In genomic region chr20:2421247-2421646, GRCh38 we compare ENCODE assay signal across 14 cellular contexts. TPM values are rescaled to one million over a fixed set of nuclear protein-coding genes. Genes with fewer than 3 reads are reported as not detected.
DNase-seq lines count a peak whose midpoint lies in the region; ATAC-seq, FAIRE-seq and TF ChIP-seq lines count a peak whose summit lies in the region.
"Had no signal": no experiment of that assay in that cellular context is flagged by ENCODE, and none has a peak within 500 bp of the region (broad histone marks: within the 10 kb centered on the region; RNA-seq: fewer than 3 reads in every experiment).

No MANE protein-coding gene starts in this region.

- H3K9me2 ChIP-seq in PC-9 (ENCODE audit: insufficient read depth), result no peaks in the 10 kb centered on the region

- H3K9me3 Mint-ChIP-seq in natural killer cell, result no peaks in the 10 kb centered on the region

- H3K4me3 Mint-ChIP-seq in natural killer cell, result no peak overlapping the region
- H3K4me3 Mint-ChIP-seq: CD4-positive, alpha-beta memory T cell; IgD-negative memory B cell had no signal

- H3K4me3 ChIP-seq in A549 (no peak overlapping the region), PC-9 (no peak overlapping the region), mucosa of descending colon (no peak overlapping the region)
- H3K4me3 ChIP-seq: body of pancreas had no signal

- no peak overlapping the region for H2AFZ ChIP-seq in PC-9

- intact Hi-C loops in PC-9 (cut with micrococcal nuclease; ENCODE audit: unreplicated experiment), result no loop called here
- intact Hi-C loops in natural killer cell (cut with micrococcal nuclease), result no loop called here
- intact Hi-C loops in mucosa of descending colon (cut with DNase I, micrococcal nuclease), result no loop called here

- ATAC-seq in A549 (peak; percentile 74 to 81; a peak in 5 of 6 replicates), natural killer cell (no peak), mucosa of descending colon (no peak)
- ATAC-seq: body of pancreas had no signal

- TF ChIP-seq CTCF in A549 (IDR thresholded peaks at IDR 0.05) (peak; percentile 45), PC-9 (conservative IDR thresholded peaks at IDR 0.05) (peak; percentile 57), natural killer cell (IDR thresholded peaks at IDR 0.05) (no peak), mucosa of descending colon (IDR thresholded peaks at IDR 0.05) (no peak)

- DNase-seq in A549 (ENCODE audit: low read depth in 1 of 2, low spot score in 1 of 2) (peak; percentile 29 to 52), PC-9 (no peak), fibroblast of peridontal ligament (ENCODE audit: extremely low read depth) (peak; percentile 2), midbrain (lab: John Stamatoyannopoulos, UW) (no peak), natural killer cell (no peak), epidermal melanocyte (ENCODE audit: insufficient read length, low spot score) (no peak), mucosa of descending colon (no peak)
- DNase-seq: body of pancreas; CD4-positive, alpha-beta memory T cell; GOT3; NCI-H446 treated with DMSO at 0.1 percent for 48 hours had no signal

- FAIRE-seq in A549 (lab: Jason Lieb, UNC) (peak; percentile 74), G401.6 (lab: Jason Lieb, UNC) (peak; percentile 44)

- no peaks in the 10 kb centered on the region for H3F3A ChIP-seq in PC-9 (ENCODE audit: insufficient read depth, low read depth)

- no peak overlapping the region for H3K27ac Mint-ChIP-seq in natural killer cell
- H3K27ac Mint-ChIP-seq: IgD-negative memory B cell had no signal

- peak; percentile 23 to 47; a peak in 4 of 5 replicates for TF ChIP-seq RAD21 in A549 (conservative IDR thresholded peaks at IDR 0.05 in 1 of 2, IDR thresholded peaks at IDR 0.05 in 1 of 2)

- CTCF ChIA-PET in A549 (lab: Yijun Ruan, JAX) (interaction anchor here (0.8 to 4.7 kb wide), 8 partner anchors 9 to 415 kb away, joined by 3 to 24 read pairs (median 4); no protein-coding TSS in a partner anchor), PC-9 (lab: Charles Lee) (no interaction called here)

- H3K36me3 Mint-ChIP-seq in natural killer cell, result no peaks in the 10 kb centered on the region
- H3K36me3 Mint-ChIP-seq: CD4-positive, alpha-beta memory T cell had no signal

- 17% methylated on average over 5 of the region's 5 CpGs for WGBS in A549 (ENCODE audit: missing lambda C conversion rate)

- H3K79me2 ChIP-seq in PC-9 (ENCODE audit: low read depth), result no peaks in the 10 kb centered on the region

- no peaks in the 10 kb centered on the region for H3K4me1 Mint-ChIP-seq in natural killer cell
- H3K4me1 Mint-ChIP-seq: CD4-positive, alpha-beta memory T cell; IgD-negative memory B cell had no signal

- no peaks in the 10 kb centered on the region for H4K20me1 ChIP-seq in PC-9 (ENCODE audit: insufficient read depth)

- no peak for TF ChIP-seq EP300 in A549 (IDR thresholded peaks at IDR 0.05)

- H3K4me2 ChIP-seq in A549, result no peak overlapping the region
- H3K4me2 ChIP-seq in PC-9, result no peak overlapping the region

- H3K27me3 Mint-ChIP-seq in natural killer cell (ENCODE audit: low read depth in 2 of 2), result peaks cover 19 to 40% of the 10 kb centered on the region in 2 donors

- BruUV-seq in PC-9 (replicated peaks; lab: Mats Ljungman, UMichigan), result no TSS peak

- no peaks in the 10 kb centered on the region for H3K4me1 ChIP-seq in A549
- no peaks in the 10 kb centered on the region for H3K4me1 ChIP-seq in PC-9 (replicated peaks; ENCODE audit: insufficient read depth)
- H3K4me1 ChIP-seq in mucosa of descending colon (ENCODE audit: low read depth), result no peaks in the 10 kb centered on the region
- H3K4me1 ChIP-seq: body of pancreas had no signal

- no peaks in the 10 kb centered on the region for H3K9me3 ChIP-seq in A549
- H3K9me3 ChIP-seq in PC-9 (ENCODE audit: insufficient read depth, low read depth), result no peaks in the 10 kb centered on the region
- no peaks in the 10 kb centered on the region for H3K9me3 ChIP-seq in mucosa of descending colon
- H3K9me3 ChIP-seq: body of pancreas had no signal

- peaks cover 10% of the 10 kb centered on the region; the same call in 1 of the 2 replicates for H3K27me3 ChIP-seq in PC-9 (ENCODE audit: insufficient read depth, low read depth)
- H3K27me3 ChIP-seq: body of pancreas had no signal

- TF ChIP-seq POLR2A in A549 (IDR thresholded peaks at IDR 0.05; ENCODE audit: low read length), result no peak

- H3K27ac ChIP-seq in A549, result no peak overlapping the region
- no peak overlapping the region for H3K27ac ChIP-seq in PC-9
- H3K27ac ChIP-seq: body of pancreas had no signal

- H3K36me3 ChIP-seq in PC-9 (ENCODE audit: low read depth) (no peaks in the 10 kb centered on the region), mucosa of descending colon (ENCODE audit: low read depth) (no peaks in the 10 kb centered on the region)

- POLR2A ChIA-PET in A549 (lab: Yijun Ruan, JAX), result no interaction called here
- POLR2A ChIA-PET in PC-9 (lab: Charles Lee; ENCODE audit: unreplicated experiment), result no interaction called here

TF ChIP-seq in A549, 52 proteins besides CTCF, POLR2A, EP300 and RAD21:
- TF ChIP-seq CEBPB (IDR thresholded peaks at IDR 0.05), result no peak
- peak; percentile 28; the same call in 1 of the 3 replicates for TF ChIP-seq SMC3 (IDR thresholded peaks at IDR 0.05)

RNA-seq across cellular contexts. Expression of gene TGM6, which starts 40.5 kb away (rescaled TPM):
- polyA plus RNA-seq in A549 (2011; rRNA removed), result not detected in 2 replicates
- not detected in 2 replicates for polyA plus RNA-seq in A549 (2012; cell fraction: cytosol; rRNA removed)
- not detected in 2 replicates for polyA plus RNA-seq in A549 (2012; cell fraction: nucleus; rRNA removed)
- polyA plus RNA-seq in A549 (2017; fragmentation: RNase III; extraction: RNeasy Plus Mini Kit Qiagen cat#74134 plus additional on column Dnase treatment), result not detected in 3 replicates
- polyA minus RNA-seq in A549 (2011; rRNA and poly(A)+ RNA removed), result not detected in 2 replicates
- total RNA-seq in PC-9 (2021), result not detected in 2 replicates
- total RNA-seq in natural killer cell, result not detected
- not detected for total RNA-seq in mucosa of descending colon
- total RNA-seq: body of pancreas; CD4-positive, alpha-beta memory T cell; omental fat pad had no signal
- polyA plus RNA-seq: CD4-positive, alpha-beta memory T cell; IgD-negative memory B cell had no signal

RNA-seq across cellular contexts. Expression of gene SNRPB, which starts 49.3 kb away (rescaled TPM):
- polyA plus RNA-seq in A549 (2011; rRNA removed) (486 and 557 TPM in 2 replicates), A549 (2017; fragmentation: RNase III; extraction: RNeasy Plus Mini Kit Qiagen cat#74134 plus additional on column Dnase treatment) (628 to 689 TPM (median 676 TPM) in 3 replicates)
- polyA plus RNA-seq in A549 (2012; cell fraction: cytosol; rRNA removed), result 1,126 and 1,347 TPM in 2 replicates
- polyA plus RNA-seq in A549 (2012; cell fraction: nucleus; rRNA removed), result 904 and 1,034 TPM in 2 replicates
- polyA minus RNA-seq in A549 (2011; rRNA and poly(A)+ RNA removed), result 228 and 233 TPM in 2 replicates
- total RNA-seq in PC-9 (2021) (310 and 349 TPM in 2 replicates), natural killer cell (100 to 1,000 TPM; 160 to 174 (median 162) TPM), mucosa of descending colon (100 to 1,000 TPM in 1 of 3 donors, 10 to 100 TPM in 2; 84.2 to 143 (median 94.6) TPM)

Comparison
In these comparisons a context has a peak if more than half of its experiments do, and no peak if none do; other contexts are left out.
1. ATAC-seq: peak in A549 (2 of 2); none in natural killer cell (0 of 3) and mucosa of descending colon (single experiment).
2. DNase-seq: peak in A549 (2 of 2) and fibroblast of peridontal ligament (single experiment); none in PC-9 (0 of 2), midbrain (single experiment), natural killer cell (single experiment), epidermal melanocyte (single experiment) and mucosa of descending colon (0 of 3).
3. CTCF ChIP-seq: peak in A549 (single experiment) and PC-9 (single experiment); none in natural killer cell (single experiment) and mucosa of descending colon (single experiment).